In genomic region chr15:67254238-67255175, GRCh38 we compare ENCODE assay signal across 8 cellular contexts. TPM values are rescaled to one million over a fixed set of nuclear protein-coding genes. Genes with fewer than 3 reads are reported as not detected.
DNase-seq lines count a peak whose midpoint lies in the region; ATAC-seq and TF ChIP-seq lines count a peak whose summit lies in the region.

AAGAB (minus strand) TSS chr15:67254661; CDS start chr15:67254631, 30 bp downstream.
IQCH (plus strand) TSS chr15:67254786; CDS start chr15:67254897, 111 bp downstream.

- peak within 1 kb of the TSS; percentile 97 for H3K4me3 Mint-ChIP-seq in CD4-positive, alpha-beta T cell
- H3K4me3 Mint-ChIP-seq in activated CD4-positive, alpha-beta memory T cell treated with anti-CD3 and anti-CD28 coated beads, Interleukin-2, amount 10 ng/mL, durations not matched to agents 7 days and 5 days: peak within 1 kb of the TSS; percentile 99

- no peaks in the 10 kb centered on the region for H3K27me3 Mint-ChIP-seq in CD4-positive, alpha-beta T cell
- peaks cover 13% of the 10 kb centered on the region for H3K27me3 Mint-ChIP-seq in activated CD4-positive, alpha-beta memory T cell treated with anti-CD3 and anti-CD28 coated beads, Interleukin-2, amount 10 ng/mL, durations not matched to agents 7 days and 5 days

- no peaks in the 10 kb centered on the region for H3K36me3 ChIP-seq in duodenal mucosa (ENCODE audit: control insufficient read depth in 1 of 2, insufficient read depth in 2 of 2, low read length in 2 of 2)

- CTCF ChIA-PET in CD4-positive, alpha-beta T cell (lab: Charles Lee): interaction anchor here (0.6 to 2.2 kb wide), 4 partner anchors 14 to 308 kb away, joined by 3 to 12 read pairs (median 3); no protein-coding TSS in a partner anchor
- CTCF ChIA-PET in activated CD4-positive, alpha-beta memory T cell treated with anti-CD3 and anti-CD28 coated beads, Interleukin-2, amount 10 ng/mL, durations not matched to agents 7 days and 5 days (lab: Charles Lee): interaction anchor here (3.2 kb wide), 1 partner anchor 14 kb away, joined by 19 read pairs; no protein-coding TSS in a partner anchor

- POLR2A ChIA-PET in CD4-positive, alpha-beta T cell (lab: Charles Lee): interaction anchor here (0.9 to 1.8 kb wide), 7 partner anchors 14 to 188 kb away, joined by 3 to 13 read pairs (median 4); no protein-coding TSS in a partner anchor
- POLR2A ChIA-PET in activated CD4-positive, alpha-beta memory T cell treated with anti-CD3 and anti-CD28 coated beads, Interleukin-2, amount 10 ng/mL, durations not matched to agents 7 days and 5 days (lab: Charles Lee): interaction anchor here (0.6 to 1.8 kb wide), 17 partner anchors 11 to 316 kb away, joined by 3 to 26 read pairs (median 3); partner anchors contain the start of genes MAP2K5 and SMAD3

- peak within 1 kb of the TSS; percentile 72 for H3K27ac ChIP-seq in CD4-positive, alpha-beta T cell (ENCODE audit: low read depth, low read length)
- peak within 1 kb of the TSS; percentile 72 for H3K27ac ChIP-seq in duodenal mucosa (ENCODE audit: low read depth, low read length)

- H3K9me3 Mint-ChIP-seq in CD4-positive, alpha-beta T cell: no peaks in the 10 kb centered on the region
- no peaks in the 10 kb centered on the region for H3K9me3 Mint-ChIP-seq in activated CD4-positive, alpha-beta memory T cell treated with anti-CD3 and anti-CD28 coated beads, Interleukin-2, amount 10 ng/mL, durations not matched to agents 7 days and 5 days

- no peak for TF ChIP-seq CTCF in CD4-positive, alpha-beta T cell (IDR thresholded peaks at IDR 0.05)
- no peak for TF ChIP-seq CTCF in lower leg skin (IDR thresholded peaks at IDR 0.05)

- H3K4me1 Mint-ChIP-seq in CD4-positive, alpha-beta T cell (ENCODE audit: low read depth): peaks cover 43% of the 10 kb centered on the region
- H3K4me1 Mint-ChIP-seq in activated CD4-positive, alpha-beta memory T cell treated with anti-CD3 and anti-CD28 coated beads, Interleukin-2, amount 10 ng/mL, durations not matched to agents 7 days and 5 days: peaks cover 45% of the 10 kb centered on the region

- no peak for TF ChIP-seq POLR2A in lower leg skin (IDR thresholded peaks at IDR 0.05)

- H3K4me3 ChIP-seq in duodenal mucosa (ENCODE audit: low read depth in 1 of 2, low read length in 2 of 2): peak within 1 kb of the TSS; percentile 81 to 99
- peak within 1 kb of the TSS; percentile 80 for H3K4me3 ChIP-seq in lower leg skin (ENCODE audit: low read depth, poor library complexity, severe bottlenecking)

- peaks cover 17% of the 10 kb centered on the region for H3K36me3 Mint-ChIP-seq in CD4-positive, alpha-beta T cell (ENCODE audit: low read depth)
- H3K36me3 Mint-ChIP-seq in activated CD4-positive, alpha-beta memory T cell treated with anti-CD3 and anti-CD28 coated beads, Interleukin-2, amount 10 ng/mL, durations not matched to agents 7 days and 5 days (ENCODE audit: low read depth): peaks cover 22% of the 10 kb centered on the region

- peak; percentile 88 for ATAC-seq in CD4-positive, alpha-beta T cell (ENCODE audit: poor library complexity)
- ATAC-seq in GM19452 (IDR thresholded peaks at IDR 0.05; ENCODE audit: unreplicated experiment) (peak; percentile 89), HG03575 (IDR thresholded peaks at IDR 0.05; ENCODE audit: extremely low read depth, insufficient number of reproducible peaks, low FRiP score, unreplicated experiment) (peak; percentile 82)

- peak within 1 kb of the TSS; percentile 88 for H3K9ac ChIP-seq in duodenal mucosa (ENCODE audit: low read depth in 1 of 2, low read length in 2 of 2)

- peaks cover 8 to 12% of the 10 kb centered on the region in 2 donors for H3K4me1 ChIP-seq in duodenal mucosa (ENCODE audit: control insufficient read depth in 1 of 2, insufficient read depth in 2 of 2, low read length in 2 of 2)

- H3K27ac Mint-ChIP-seq in CD4-positive, alpha-beta T cell: peak within 1 kb of the TSS; percentile 91
- H3K27ac Mint-ChIP-seq in activated CD4-positive, alpha-beta memory T cell treated with anti-CD3 and anti-CD28 coated beads, Interleukin-2, amount 10 ng/mL, durations not matched to agents 7 days and 5 days: peak within 1 kb of the TSS; percentile 97

- WGBS in lower leg skin, 2 donors: 0% methylated on average over 41 to 70 of the region's 76 CpGs

- peak; percentile 86 to 98 (median 96) for DNase-seq in CD4-positive, alpha-beta T cell
- DNase-seq in NCI-H82 (lab: John Stamatoyannopoulos, UW) (peak; percentile 96), lower leg skin (ENCODE audit: low spot score in 2 of 2) (peak; percentile 96 to 99)
- DNase-seq in activated CD4-positive, alpha-beta memory T cell treated with anti-CD3 and anti-CD28 coated beads, Interleukin-2, amount 10 ng/mL, durations not matched to agents 7 days and 5 days: peak; percentile 99
- DNase-seq in stimulated activated CD4-positive, alpha-beta T cell treated with anti-CD3 and anti-CD28 coated beads, Interleukin-4, amount 100 ng/mL, for 4 hours: peak; percentile 95 to 96

- no peaks in the 10 kb centered on the region for H3K27me3 ChIP-seq in CD4-positive, alpha-beta T cell (ENCODE audit: control insufficient read depth, insufficient read depth, low read length)
- no peaks in the 10 kb centered on the region for H3K27me3 ChIP-seq in duodenal mucosa (ENCODE audit: control insufficient read depth in 1 of 2, insufficient read depth in 2 of 2, low read length in 2 of 2)

- intact Hi-C loops in CD4-positive, alpha-beta T cell (cut with DNase I, micrococcal nuclease): loop anchor here (2.0 to 10.0 kb wide), 5 partner anchors 14 to 973 kb away; partner anchors contain the start of genes SMAD3 (in 2 of the 2), CLN6 (in 1 of the 2), MAP2K5 (in 1 of the 2) and PIAS1 (in 1 of the 2)
- intact Hi-C loops in lower leg skin (cut with DNase I; ENCODE audit: low total_unique reads): no loop called here

- no peaks in the 10 kb centered on the region for H3K9me3 ChIP-seq in CD4-positive, alpha-beta T cell (ENCODE audit: control insufficient read depth, low read length)
- no peaks in the 10 kb centered on the region for H3K9me3 ChIP-seq in duodenal mucosa (ENCODE audit: control insufficient read depth in 1 of 2, low read length in 2 of 2)

RNA-seq across cellular contexts. Expression of gene AAGAB, which starts in this region (rescaled TPM):
- 10 to 100 TPM; 14.2 to 15.6 TPM for total RNA-seq in CD4-positive, alpha-beta T cell
- 10 to 100 TPM; 50.4 to 51.2 TPM for total RNA-seq in activated CD4-positive, alpha-beta memory T cell treated with anti-CD3 and anti-CD28 coated beads, Interleukin-2, amount 10 ng/mL, durations not matched to agents 7 days and 5 days
- 10 to 100 TPM; 11.3 to 23.4 (median 17.5) TPM for total RNA-seq in lower leg skin

RNA-seq across cellular contexts. Expression of gene IQCH, which starts in this region (rescaled TPM):
- total RNA-seq in CD4-positive, alpha-beta T cell: 1 to 10 TPM in 1 of 2 experiments, under 1 TPM in 1; 0.85 to 1.3 TPM
- total RNA-seq in activated CD4-positive, alpha-beta memory T cell treated with anti-CD3 and anti-CD28 coated beads, Interleukin-2, amount 10 ng/mL, durations not matched to agents 7 days and 5 days: under 1 TPM; 0.78 to 0.98 TPM
- total RNA-seq in lower leg skin: 1 to 10 TPM in 2 of 4 donors, under 1 TPM in 2; 0.17 to 1.6 (median 0.94) TPM

Comparison
In these comparisons a context has a peak if more than half of its experiments do, and no peak if none do; other contexts are left out.
1. Peak in every context shown above with its lines: DNase-seq, ATAC-seq, H3K4me3 ChIP-seq and H3K27ac ChIP-seq.